Comparison of ENCODE assay signal across 11 cellular contexts in the genomic region with DNA sequence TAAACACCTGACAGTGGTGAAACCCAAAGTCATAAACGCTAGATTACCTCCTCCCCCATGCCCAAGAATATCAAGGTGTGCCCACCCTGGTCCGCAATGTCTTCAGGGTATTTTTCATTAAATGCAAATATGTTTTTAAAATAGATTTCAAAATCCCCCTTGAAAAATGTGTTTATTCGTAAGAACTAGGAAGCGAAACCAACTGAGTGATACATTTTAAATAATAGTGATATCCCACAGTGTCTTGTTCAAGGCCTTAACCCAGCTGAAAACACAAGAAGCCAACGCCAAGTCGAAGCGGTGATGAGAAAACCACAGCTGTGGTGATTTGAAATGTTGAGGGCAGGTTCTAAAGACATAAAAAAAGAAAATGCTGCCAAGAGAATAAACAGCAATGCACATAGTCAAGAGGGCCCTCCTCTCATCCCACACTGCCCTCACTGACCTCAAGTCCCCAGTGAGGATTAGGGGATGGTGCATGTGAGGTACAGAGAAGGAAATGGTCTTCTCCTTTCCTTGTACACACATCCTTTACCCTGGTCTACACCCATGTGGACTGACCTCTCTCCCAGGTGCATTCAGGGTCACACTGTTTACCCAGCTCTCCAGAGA. TPM values are rescaled to one million over a fixed set of nuclear protein-coding genes. Genes with fewer than 3 reads are reported as not detected.
DNase-seq lines count a peak whose midpoint lies in the region; ATAC-seq and TF ChIP-seq lines count a peak whose summit lies in the region.
"Had no signal": no experiment of that assay in that cellular context is flagged by ENCODE, and none has a peak within 500 bp of the region (broad histone marks: within the 10 kb centered on the region; RNA-seq: fewer than 3 reads in every experiment).

No MANE protein-coding gene starts in this region.

- no peak for TF ChIP-seq CTCF in brain microvascular endothelial cell (IDR thresholded peaks at IDR 0.05; ENCODE audit: low read depth, low read length, missing control alignments)
- TF ChIP-seq CTCF in vagina (IDR thresholded peaks at IDR 0.05) = no peak

- no peaks in the 10 kb centered on the region for H3K27me3 ChIP-seq in brain microvascular endothelial cell (replicated peaks)
- no peaks in the 10 kb centered on the region for H3K27me3 ChIP-seq in vagina

- no peak for TF ChIP-seq POLR2A in vagina (IDR thresholded peaks at IDR 0.05)

- in situ Hi-C loops in brain microvascular endothelial cell (cut with HindIII; ENCODE audit: low pct_ligation_motif_present, low sequenced_read_pairs) = loop anchor here (25.0 kb wide), 1 partner anchor 679 kb away; no protein-coding TSS in a partner anchor

- no peak overlapping the region for H3K4me3 ChIP-seq in brain microvascular endothelial cell (ENCODE audit: low read depth, low read length)
- no peak overlapping the region for H3K4me3 ChIP-seq in vagina

- DNase-seq in mesenteric fat pad (ENCODE audit: low spot score) (peak; percentile 33), brain microvascular endothelial cell (no peak), vagina (ENCODE audit: extremely low spot score in 2 of 2) (no peak), kidney tubule cell (ENCODE audit: low spot score) (no peak)
- DNase-seq in effector CD8-positive, alpha-beta T cell (lab: John Stamatoyannopoulos, UW) = no peak
- DNase-seq: GF-D8, NCI-H187 had no signal

- H3K9me3 ChIP-seq in vagina = no peaks in the 10 kb centered on the region

- H3K27ac ChIP-seq in brain microvascular endothelial cell (no peak overlapping the region), vagina (no peak overlapping the region)

- ATAC-seq in GM18867 (IDR thresholded peaks at IDR 0.05; ENCODE audit: unreplicated experiment) = peak; percentile 72
- ATAC-seq in GM21717 (IDR thresholded peaks at IDR 0.05; ENCODE audit: unreplicated experiment) = peak; percentile 62
- ATAC-seq in HG03521 (IDR thresholded peaks at IDR 0.05; ENCODE audit: unreplicated experiment) = peak; percentile 66

- H3K4me1 ChIP-seq in vagina = no peaks in the 10 kb centered on the region

- intact Hi-C loops in vagina (cut with DNase I) = no loop called here

- no peaks in the 10 kb centered on the region for H3K36me3 ChIP-seq in brain microvascular endothelial cell (replicated peaks)
- H3K36me3 ChIP-seq in vagina = no peaks in the 10 kb centered on the region

RNA-seq across cellular contexts. Expression of a gene that starts 25.5 kb away (rescaled TPM):
- not detected for total RNA-seq in mesenteric fat pad
- 1.5 TPM for total RNA-seq in vagina
- total RNA-seq: osteocyte had no signal

RNA-seq across cellular contexts. Expression of a gene that starts 49.6 kb away (rescaled TPM):
- total RNA-seq in mesenteric fat pad = 4.6 TPM
- total RNA-seq in vagina = 1.5 TPM
- total RNA-seq: osteocyte had no signal
